In genomic region chr4:105623099-105623498, GRCh38 we compare ENCODE assay signal across 30 cellular contexts.
"Had no signal": no experiment of that assay in that cellular context is flagged by ENCODE, and none has a peak within 500 bp of the region (broad histone marks: within the 10 kb centered on the region; RNA-seq: fewer than 3 reads in every experiment).

No MANE protein-coding gene starts in this region.

- H3K27me3 ChIP-seq: body of pancreas, esophagus muscularis mucosa, foreskin keratinocyte, gastrocnemius medialis had no signal

- H3K9me3 ChIP-seq: body of pancreas, esophagus muscularis mucosa, gastrocnemius medialis had no signal

- H3K27ac ChIP-seq: body of pancreas, esophagus muscularis mucosa, foreskin keratinocyte, gastrocnemius medialis, WERI-Rb-1 had no signal

- H3K36me3 ChIP-seq: esophagus muscularis mucosa, gastrocnemius medialis, WERI-Rb-1 had no signal

- H3K4me3 ChIP-seq: body of pancreas, esophagus muscularis mucosa, gastrocnemius medialis had no signal

- ATAC-seq: activated CD4-positive, CD25-positive, alpha-beta regulatory T cell treated with anti-CD3 and anti-CD28 coated beads, Interleukin-2, amount 50 U/mL, for 24 hours; activated CD8-positive, alpha-beta T cell treated with anti-CD3 and anti-CD28 coated beads for 36 hours; activated T-cell treated with anti-CD3 and anti-CD28 coated beads, Interleukin-2, amount 50 U/mL, for 4 hours; activated T-helper 17 cell treated with anti-CD3 and anti-CD28 coated beads, Interleukin-2, amount 50 U/mL, for 72 hours; body of pancreas; effector memory CD8-positive, alpha-beta T cell; foreskin keratinocyte; T-helper 17 cell had no signal

- DNase-seq: activated B cell treated with CpG ODN at 0.5 μM for 24 hours; activated CD4-positive, alpha-beta T cell treated with anti-CD3 and anti-CD28 coated beads for 48 hours; activated CD4-positive, alpha-beta T cell treated with anti-CD3 and anti-CD28 coated beads, Interleukin-2, amount 50 U/mL, for 1 hour; activated CD4-positive, alpha-beta T cell treated with anti-CD3 and anti-CD28 coated beads, Interleukin-2, amount 50 U/mL, for 48 hours; activated CD8-positive, alpha-beta memory T cell treated with anti-CD3 and anti-CD28 coated beads for 24 hours; activated CD8-positive, alpha-beta T cell treated with anti-CD3 and anti-CD28 coated beads for 36 hours; activated effector memory CD4-positive, alpha-beta T cell treated with Interleukin-2 at 50 U/mL for 16 hours; activated gamma-delta T cell treated with Interleukin-2 at 50 U/mL for 16 hours; activated naive CD4-positive, alpha-beta T cell treated with anti-CD3 and anti-CD28 coated beads, Interleukin-2, amount 50 U/mL, for 16 hours; activated naive CD4-positive, alpha-beta T cell treated with Interleukin-2 at 50 U/mL for 16 hours; activated T-cell treated with anti-CD3 and anti-CD28 coated beads, Interleukin-2, amount 50 U/mL, for 4 hours; amniotic stem cell; anterior cingulate cortex; body of pancreas; caudate nucleus; cortex of kidney; dermis blood vessel endothelial cell; effector CD4-positive, alpha-beta T cell; effector memory CD8-positive, alpha-beta T cell; erythroblast; foreskin keratinocyte; glutamatergic neuron; T-helper 1 cell; T-helper 17 cell; T1000; WERI-Rb-1 had no signal
